26 cellular contexts compared by ENCODE assay signal in genomic region chr18:77981874-77982273, GRCh38.
"Had no signal": no experiment of that assay in that cellular context is flagged by ENCODE, and none has a peak within 500 bp of the region (broad histone marks: within the 10 kb centered on the region; RNA-seq: fewer than 3 reads in every experiment).

No MANE protein-coding gene starts in this region.

- H3K4me3 ChIP-seq: stomach, suprapubic skin, testis, thoracic aorta, thyroid gland, tibial artery, tibial nerve, transverse colon, upper lobe of left lung, upper lobe of right lung, uterus, vagina had no signal

- H3K27me3 ChIP-seq: suprapubic skin, testis, thyroid gland, tibial artery, tibial nerve, transverse colon, upper lobe of left lung, upper lobe of right lung, uterus, vagina had no signal

- H3K4me1 ChIP-seq: stomach, suprapubic skin, testis, thyroid gland, tibial artery, tibial nerve, transverse colon, upper lobe of left lung, upper lobe of right lung, uterus, vagina had no signal

- ATAC-seq: stimulated activated effector memory CD8-positive, alpha-beta T cell treated with anti-CD3 and anti-CD28 coated beads, Interleukin-12 subunit alpha, Interleukin-12 subunit beta, amount 100 ng/mL, for 72 hours; stimulated activated memory B cell treated with anti-CD40 and anti-IgM and Interleukin-4, amounts not matched to agents 10 μg/mL and 1 μg/mL and 100 μg/mL, for 72 hours; stimulated activated naive B cell treated with anti-CD40 and anti-IgM and Interleukin-4, amounts not matched to agents 10 μg/mL and 1 μg/mL and 100 μg/mL, for 72 hours; stimulated activated naive CD8-positive, alpha-beta T cell treated with anti-CD3 and anti-CD28 coated beads, Interleukin-15, amount 100 ng/mL, for 72 hours; stimulated activated naive CD8-positive, alpha-beta T cell treated with anti-CD3 and anti-CD28 coated beads, Interleukin-15, Interleukin-2, amounts not matched to agents 100 U/mL and 50 U/mL, for 24 hours; upper lobe of right lung had no signal

- H3K27ac ChIP-seq: stomach, suprapubic skin, testis, thoracic aorta, thyroid gland, tibial artery, tibial nerve, transverse colon, upper lobe of left lung, upper lobe of right lung, uterus, vagina had no signal

- H3K9me3 ChIP-seq: suprapubic skin, testis, thoracic aorta, thyroid gland, tibial artery, transverse colon, upper lobe of left lung, upper lobe of right lung, uterus, vagina had no signal

- DNase-seq: stimulated activated CD4-positive, alpha-beta T cell treated with anti-CD3 and anti-CD28 coated beads, Interleukin-2, amount 100 ng/mL, for 48 hours; stimulated activated CD4-positive, alpha-beta T cell treated with anti-CD3 and anti-CD28 coated beads, Interleukin-4, amount 100 ng/mL, for 1 hour; stimulated activated CD4-positive, alpha-beta T cell treated with anti-CD3 and anti-CD28 coated beads, Interleukin-4, amount 100 ng/mL, for 24 hours; stimulated activated CD4-positive, alpha-beta T cell treated with anti-CD3 and anti-CD28 coated beads, Interleukin-4, amount 100 ng/mL, for 4 hours; stimulated activated CD8-positive, alpha-beta memory T cell treated with anti-CD3 and anti-CD28 coated beads, Interleukin-4, amount 100 ng/mL, for 48 hours; stimulated activated naive B cell treated with anti-CD40 and anti-IgM and Interleukin-4, amounts not matched to agents 10 μg/mL and 1 μg/mL and 100 μg/mL, for 72 hours; stimulated activated naive CD4-positive, alpha-beta T cell; stimulated activated naive CD4-positive, alpha-beta T cell treated with Interleukin-2 at 50 U/mL for 16 hours; stimulated activated naive CD8-positive, alpha-beta T cell treated with anti-CD3 and anti-CD28 coated beads, Interleukin-15, amount 100 ng/mL, for 72 hours; stimulated activated naive CD8-positive, alpha-beta T cell treated with anti-CD3 and anti-CD28 coated beads, Interleukin-15, Interleukin-2, amounts not matched to agents 100 U/mL and 50 U/mL, for 24 hours; stomach; substantia nigra; testis; thyroid gland; tibial artery; transverse colon; trophoblast cell; upper lobe of left lung; upper lobe of right lung; uterus had no signal

- H3K36me3 ChIP-seq: stomach, suprapubic skin, thoracic aorta, thyroid gland, tibial artery, tibial nerve, transverse colon, upper lobe of left lung, upper lobe of right lung, uterus, vagina had no signal
